11 cellular contexts compared by ENCODE assay signal in genomic region chr1:154276797-154277196, GRCh38. TPM values are rescaled to one million over a fixed set of nuclear protein-coding genes. Genes with fewer than 3 reads are reported as not detected.
A peak's percentile ranks its signal among the peaks of the same experiment; 100 is the strongest.
DNase-seq lines count a peak whose midpoint lies in the region; ATAC-seq and TF ChIP-seq lines count a peak whose summit lies in the region.
"Had no signal": no experiment of that assay in that cellular context is flagged by ENCODE, and none has a peak within 500 bp of the region (broad histone marks: within the 10 kb centered on the region; RNA-seq: fewer than 3 reads in every experiment).

No MANE protein-coding gene starts in this region.

- H3K27me3 ChIP-seq in CD4-positive, alpha-beta T cell (ENCODE audit: control insufficient read depth, insufficient read depth, low read length), result no peaks in the 10 kb centered on the region
- H3K27me3 ChIP-seq in CD8-positive, alpha-beta memory T cell (ENCODE audit: insufficient read depth, low read length, poor library complexity, severe bottlenecking), result no peaks in the 10 kb centered on the region

- H3K27me3 Mint-ChIP-seq in CD4-positive, alpha-beta T cell, result no peaks in the 10 kb centered on the region
- peaks cover 0 to 2% of the 10 kb centered on the region in 2 donors for H3K27me3 Mint-ChIP-seq in CD8-positive, alpha-beta memory T cell
- H3K27me3 Mint-ChIP-seq: central memory CD8-positive, alpha-beta T cell had no signal

- no peak for TF ChIP-seq POLR2A in lower leg skin (IDR thresholded peaks at IDR 0.05)

- no peaks in the 10 kb centered on the region for H3K9me3 Mint-ChIP-seq in CD4-positive, alpha-beta T cell
- no peaks in the 10 kb centered on the region for H3K9me3 Mint-ChIP-seq in CD8-positive, alpha-beta memory T cell
- H3K9me3 Mint-ChIP-seq: central memory CD8-positive, alpha-beta T cell had no signal

- 88% methylated on average over 7 of the region's 7 CpGs for WGBS in lower leg skin, 2 donors

- peaks cover 43% of the 10 kb centered on the region for H3K36me3 Mint-ChIP-seq in CD4-positive, alpha-beta T cell (ENCODE audit: low read depth)
- H3K36me3 Mint-ChIP-seq in CD8-positive, alpha-beta memory T cell, result peaks cover 7 to 32% (median 11%) of the 10 kb centered on the region in 3 donors

- peak in 6 of 10 experiments; percentile 10 to 24 (median 14) for DNase-seq in CD4-positive, alpha-beta T cell
- DNase-seq in GM13977 (ENCODE audit: low spot score) (no peak), fibroblast of villous mesenchyme (ENCODE audit: low read depth) (no peak), GM03348 (ENCODE audit: low spot score) (no peak), mucosa of gallbladder (ENCODE audit: low spot score) (no peak), lower leg skin (ENCODE audit: low spot score in 2 of 2) (no peak)
- DNase-seq in CD8-positive, alpha-beta memory T cell, result no peak
- DNase-seq: NCI-H1436 had no signal

- no peak overlapping the region for H3K27ac Mint-ChIP-seq in CD4-positive, alpha-beta T cell
- peak overlapping the region in 2 of 8 donors; percentile 32 to 60 for H3K27ac Mint-ChIP-seq in CD8-positive, alpha-beta memory T cell

- H3K4me3 ChIP-seq in fibroblast of villous mesenchyme (ENCODE audit: low read depth, low read length), result no peak overlapping the region
- no peak overlapping the region for H3K4me3 ChIP-seq in CD8-positive, alpha-beta memory T cell (ENCODE audit: low read length)
- H3K4me3 ChIP-seq in lower leg skin (ENCODE audit: low read depth, poor library complexity, severe bottlenecking), result no peak overlapping the region
- H3K4me3 ChIP-seq: skin epidermis had no signal

- no peaks in the 10 kb centered on the region for H3K9me3 ChIP-seq in CD4-positive, alpha-beta T cell (ENCODE audit: control insufficient read depth, low read length)
- H3K9me3 ChIP-seq in CD8-positive, alpha-beta memory T cell (ENCODE audit: low read length), result no peaks in the 10 kb centered on the region

- CTCF ChIA-PET in CD4-positive, alpha-beta T cell (lab: Charles Lee), result interaction anchor here (0.6 to 1.5 kb wide), 4 partner anchors 49 to 1559 kb away, joined by 3 to 7 read pairs (median 5); partner anchors contain the start of gene ATP8B2
- CTCF ChIA-PET in CD8-positive, alpha-beta memory T cell (lab: Charles Lee), result interaction anchor here (0.8 to 1.9 kb wide), 6 partner anchors 19 to 69 kb away, joined by 3 to 6 read pairs (median 4); partner anchors contain the start of gene ATP8B2

- in situ Hi-C loops in GM13977 (cut with MboI; ENCODE audit: low pct_unique_long_range_greater_than_20kb, low sequenced_read_pairs, unreplicated experiment), result no loop called here

- H3K4me1 ChIP-seq in CD8-positive, alpha-beta memory T cell (ENCODE audit: insufficient read depth, low read length), result peaks cover 13% of the 10 kb centered on the region

- H3K4me3 Mint-ChIP-seq in CD4-positive, alpha-beta T cell, result no peak overlapping the region
- H3K4me3 Mint-ChIP-seq in CD8-positive, alpha-beta memory T cell, result no peak overlapping the region
- H3K4me3 Mint-ChIP-seq: central memory CD8-positive, alpha-beta T cell had no signal

- H3K36me3 ChIP-seq in CD8-positive, alpha-beta memory T cell (ENCODE audit: insufficient read depth, low read length), result peaks cover 17% of the 10 kb centered on the region

- intact Hi-C loops in CD4-positive, alpha-beta T cell (cut with DNase I, micrococcal nuclease), result no loop called here
- intact Hi-C loops in lower leg skin (cut with DNase I; ENCODE audit: low total_unique reads), result no loop called here

- no peak for ATAC-seq in CD4-positive, alpha-beta T cell (ENCODE audit: poor library complexity)

- POLR2A ChIA-PET in CD4-positive, alpha-beta T cell (lab: Charles Lee), result interaction anchor here (1.0 kb wide), 1 partner anchor 58 kb away, joined by 4 read pairs; no protein-coding TSS in a partner anchor
- POLR2A ChIA-PET in CD8-positive, alpha-beta memory T cell (lab: Charles Lee), result interaction anchor here (0.8 kb wide), 1 partner anchor 58 kb away, joined by 4 read pairs; no protein-coding TSS in a partner anchor

- peaks cover 28% of the 10 kb centered on the region for H3K4me1 Mint-ChIP-seq in CD4-positive, alpha-beta T cell (ENCODE audit: low read depth)
- peaks cover 29 to 32% (median 29%) of the 10 kb centered on the region in 3 donors for H3K4me1 Mint-ChIP-seq in CD8-positive, alpha-beta memory T cell

- TF ChIP-seq CTCF in CD4-positive, alpha-beta T cell (IDR thresholded peaks at IDR 0.05), result peak; percentile 21
- TF ChIP-seq CTCF in GM13977 (IDR thresholded peaks at IDR 0.05; ENCODE audit: extremely low read depth, insufficient read depth, missing control alignments) (peak; percentile 44), VCaP (conservative IDR thresholded peaks at IDR 0.05) (peak; percentile 62), fibroblast of villous mesenchyme (IDR thresholded peaks at IDR 0.05; ENCODE audit: insufficient read depth, low read depth, low read length) (peak; percentile 24), lower leg skin (IDR thresholded peaks at IDR 0.05) (no peak)

- H3K27ac ChIP-seq in CD4-positive, alpha-beta T cell (ENCODE audit: low read depth, low read length), result no peak overlapping the region
- H3K27ac ChIP-seq in VCaP, result no peak overlapping the region
- no peak overlapping the region for H3K27ac ChIP-seq in CD8-positive, alpha-beta memory T cell (ENCODE audit: low read depth, low read length)
- H3K27ac ChIP-seq: skin epidermis had no signal

RNA-seq across cellular contexts. Expression of gene HAX1, which starts 4.4 kb away (rescaled TPM):
- total RNA-seq in CD4-positive, alpha-beta T cell, result 10 to 100 TPM; 57.5 to 62.5 TPM
- total RNA-seq in fibroblast of villous mesenchyme (153 and 165 TPM in 2 replicates), mucosa of gallbladder (63.1 TPM), lower leg skin (10 to 100 TPM; 52.7 to 83.4 (median 71.6) TPM)
- total RNA-seq in CD8-positive, alpha-beta memory T cell, result 100 to 1,000 TPM; 145 to 153 TPM
- 149 TPM for polyA plus RNA-seq in CD8-positive, alpha-beta memory T cell

RNA-seq across cellular contexts. Expression of gene AQP10, which starts 44.1 kb away (rescaled TPM):
- not detected for total RNA-seq in CD4-positive, alpha-beta T cell
- total RNA-seq in fibroblast of villous mesenchyme (not detected in 2 replicates), mucosa of gallbladder (0.32 TPM), lower leg skin (not detected)
- total RNA-seq in CD8-positive, alpha-beta memory T cell, result not detected
- not detected for polyA plus RNA-seq in CD8-positive, alpha-beta memory T cell

RNA-seq across cellular contexts. Expression of gene ATP8B2, which starts 48.5 kb away (rescaled TPM):
- 10 to 100 TPM; 72.7 to 80.7 TPM for total RNA-seq in CD4-positive, alpha-beta T cell
- total RNA-seq in fibroblast of villous mesenchyme, result 107 and 155 TPM in 2 replicates
- total RNA-seq in CD8-positive, alpha-beta memory T cell, result 10 to 100 TPM; 71.7 to 72.8 TPM
- polyA plus RNA-seq in CD8-positive, alpha-beta memory T cell, result 69.9 TPM
- 32.9 TPM for total RNA-seq in mucosa of gallbladder
- total RNA-seq in lower leg skin, result 10 to 100 TPM in 3 of 4 donors, 1 to 10 TPM in 1; 9.1 to 30.8 (median 19.6) TPM

RNA-seq across cellular contexts. Expression of gene UBAP2L, which starts 56.0 kb away (rescaled TPM):
- 100 to 1,000 TPM; 224 to 234 TPM for total RNA-seq in CD4-positive, alpha-beta T cell
- total RNA-seq in fibroblast of villous mesenchyme (79.6 and 126 TPM in 2 replicates), mucosa of gallbladder (118 TPM), lower leg skin (10 to 100 TPM; 46.0 to 74.6 (median 59.4) TPM)
- total RNA-seq in CD8-positive, alpha-beta memory T cell, result 100 to 1,000 TPM; 258 to 277 TPM
- polyA plus RNA-seq in CD8-positive, alpha-beta memory T cell, result 63.0 TPM

Comparison
In these comparisons a context has a peak if more than half of its experiments do, and no peak if none do; other contexts are left out.
1. DNase-seq: peak in CD4-positive, alpha-beta T cell (6 of 10); none in GM13977 (single experiment), fibroblast of villous mesenchyme (single experiment), CD8-positive, alpha-beta memory T cell (0 of 5), GM03348 (single experiment), mucosa of gallbladder (single experiment) and lower leg skin (0 of 2).
2. CTCF ChIP-seq: peak in CD4-positive, alpha-beta T cell (single experiment), GM13977 (single experiment), VCaP (single experiment) and fibroblast of villous mesenchyme (single experiment); none in lower leg skin (0 of 3).